Comparison of ENCODE assay signal across 13 cellular contexts in the genomic region with DNA sequence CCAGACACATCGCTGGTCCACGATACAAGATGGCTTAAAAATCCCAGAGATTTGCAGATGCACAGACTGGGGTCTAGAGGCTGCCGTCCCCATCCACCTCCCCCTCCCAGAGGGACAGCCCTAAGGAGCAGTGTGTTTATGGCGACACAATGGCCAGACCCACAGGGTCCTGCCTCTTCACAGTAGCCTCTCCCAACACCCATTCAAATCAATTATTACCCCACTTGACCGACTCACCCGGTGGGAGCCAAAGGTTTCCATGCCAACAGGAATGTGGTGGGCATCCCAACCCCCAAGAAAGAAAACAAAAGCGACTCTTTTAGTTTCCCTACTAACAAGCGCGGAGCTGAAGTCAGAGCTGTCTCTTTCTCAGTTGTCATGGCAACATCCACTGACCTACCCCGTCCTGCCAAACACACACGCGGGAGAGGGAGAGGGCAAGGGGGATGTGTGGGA.
DNase-seq lines count a peak whose midpoint lies in the region; ATAC-seq and TF ChIP-seq lines count a peak whose summit lies in the region.
"Had no signal": no experiment of that assay in that cellular context is flagged by ENCODE, and none has a peak within 500 bp of the region (broad histone marks: within the 10 kb centered on the region; RNA-seq: fewer than 3 reads in every experiment).

No MANE protein-coding gene starts in this region.

- H3F3A ChIP-seq in GM23338 (replicated peaks; ENCODE audit: low read depth) = no peaks in the 10 kb centered on the region
- H3F3A ChIP-seq in SK-N-SH (replicated peaks; ENCODE audit: insufficient read depth) = peaks cover 40% of the 10 kb centered on the region

- ATAC-seq in GM23338 (peak; percentile 75), HG03342 (IDR thresholded peaks at IDR 0.05; ENCODE audit: unreplicated experiment) (no peak)

- peaks cover 5% of the 10 kb centered on the region for H3K27me3 Mint-ChIP-seq in GM23338 (ENCODE audit: insufficient read depth, low read depth, poor library complexity)
- H3K27me3 Mint-ChIP-seq: activated naive CD4-positive, alpha-beta T cell treated with anti-CD3 and anti-CD28 coated beads, Interleukin-2, amount 10 ng/mL, durations not matched to agents 7 days and 5 days had no signal

- H3K79me2 ChIP-seq in GM23338 (replicated peaks; ENCODE audit: insufficient read depth) (no peaks in the 10 kb centered on the region), SK-N-SH (ENCODE audit: insufficient read depth) (peaks cover 10% of the 10 kb centered on the region; the same call in 1 of the 2 replicates)

- no peaks in the 10 kb centered on the region for H3K9me3 Mint-ChIP-seq in GM23338
- H3K9me3 Mint-ChIP-seq: activated naive CD4-positive, alpha-beta T cell treated with anti-CD3 and anti-CD28 coated beads, Interleukin-2, amount 10 ng/mL, durations not matched to agents 7 days and 5 days; T-helper 1 cell treated with Interleukin-12 subunit alpha and Interleukin-12 subunit beta and Interleukin-4 antibody, amounts not matched to agents 30 μg/mL and 1 μg/mL, for 36 hours had no signal

- H3K27me3 ChIP-seq in GM23338 (ENCODE audit: insufficient read depth) = no peaks in the 10 kb centered on the region
- H3K27me3 ChIP-seq in SK-N-SH (ENCODE audit: insufficient read depth) = no peaks in the 10 kb centered on the region
- H3K27me3 ChIP-seq: spleen had no signal

- peaks cover 22% of the 10 kb centered on the region for H3K4me1 Mint-ChIP-seq in GM23338
- H3K4me1 Mint-ChIP-seq: activated naive CD4-positive, alpha-beta T cell treated with anti-CD3 and anti-CD28 coated beads, Interleukin-2, amount 10 ng/mL, durations not matched to agents 7 days and 5 days had no signal

- H3K27ac ChIP-seq in GM23338 (ENCODE audit: low read depth) = no peak overlapping the region
- peak overlapping the region; percentile 66 to 100; a peak in 3 of 4 replicates for H3K27ac ChIP-seq in SK-N-SH (ENCODE audit: low read depth in 2 of 2, low read length in 1 of 2)
- H3K27ac ChIP-seq: spleen had no signal

- CTCF ChIA-PET in SK-N-SH (lab: Yijun Ruan, JAX) = interaction anchor here (1.4 to 1.5 kb wide), 2 partner anchors 197 to 250 kb away, joined by 4 to 5 read pairs; no protein-coding TSS in a partner anchor

- H3K4me2 ChIP-seq in GM23338 = no peak overlapping the region
- peak overlapping the region; percentile 64 for H3K4me2 ChIP-seq in SK-N-SH

- H3K9ac ChIP-seq in SK-N-SH = peak overlapping the region; percentile 45; the same call in 1 of the 2 replicates

- H3K27ac Mint-ChIP-seq in GM23338 = no peak overlapping the region
- H3K27ac Mint-ChIP-seq: activated naive CD4-positive, alpha-beta T cell treated with anti-CD3 and anti-CD28 coated beads, Interleukin-2, amount 10 ng/mL, durations not matched to agents 7 days and 5 days; T-helper 1 cell treated with Interleukin-12 subunit alpha and Interleukin-12 subunit beta and Interleukin-4 antibody, amounts not matched to agents 30 μg/mL and 1 μg/mL, for 36 hours had no signal

- H3K4me3 ChIP-seq in GM23338 (no peak overlapping the region), SK-N-SH (ENCODE audit: low read depth in 2 of 2, low read length in 1 of 2) (no peak overlapping the region; a peak in 2 of 4 replicates)
- H3K4me3 ChIP-seq: spleen had no signal

- H3K36me3 ChIP-seq in GM23338 (ENCODE audit: insufficient read depth) (no peaks in the 10 kb centered on the region), SK-N-SH (replicated peaks in 1 of 2; ENCODE audit: control insufficient read depth in 1 of 2, insufficient read depth in 2 of 2, low read length in 1 of 2) (no peaks in the 10 kb centered on the region)
- H3K36me3 ChIP-seq: spleen had no signal

- no peak for TF ChIP-seq RAD21 in SK-N-SH (IDR thresholded peaks at IDR 0.05; ENCODE audit: low read length)

- H3K4me3 Mint-ChIP-seq in GM23338 = no peak overlapping the region; the same call in 2 of the 3 replicates
- H3K4me3 Mint-ChIP-seq: activated naive CD4-positive, alpha-beta T cell treated with anti-CD3 and anti-CD28 coated beads, Interleukin-2, amount 10 ng/mL, durations not matched to agents 7 days and 5 days; T-helper 1 cell treated with Interleukin-12 subunit alpha and Interleukin-12 subunit beta and Interleukin-4 antibody, amounts not matched to agents 30 μg/mL and 1 μg/mL, for 36 hours had no signal

- no peaks in the 10 kb centered on the region for H4K20me1 ChIP-seq in GM23338 (replicated peaks; ENCODE audit: insufficient read depth)
- no peaks in the 10 kb centered on the region for H4K20me1 ChIP-seq in SK-N-SH (ENCODE audit: insufficient read depth)

- POLR2A ChIA-PET in SK-N-SH (lab: Yijun Ruan, JAX) = no interaction called here

- H2AFZ ChIP-seq in GM23338 (no peak overlapping the region), SK-N-SH (ENCODE audit: low read depth) (no peak overlapping the region)

- H3K36me3 Mint-ChIP-seq in GM23338 (ENCODE audit: low read depth) = no peaks in the 10 kb centered on the region
- H3K36me3 Mint-ChIP-seq: activated naive CD4-positive, alpha-beta T cell treated with anti-CD3 and anti-CD28 coated beads, Interleukin-2, amount 10 ng/mL, durations not matched to agents 7 days and 5 days had no signal

- no peak for TF ChIP-seq CTCF in GM23338 (conservative IDR thresholded peaks at IDR 0.05; ENCODE audit: low read depth in 2 of 2)
- TF ChIP-seq CTCF in SK-N-SH (IDR thresholded peaks at IDR 0.05) = no peak
- TF ChIP-seq CTCF in GM20000 (IDR thresholded peaks at IDR 0.05; ENCODE audit: extremely low read depth, missing control alignments) = no peak

- DNase-seq in GM23338 (ENCODE audit: low spot score) (peak; percentile 87), SK-N-SH (peak; percentile 70), globus pallidus (ENCODE audit: low spot score) (peak; percentile 71), nucleus accumbens (lab: John Stamatoyannopoulos, UW) (peak in 38 of 56 donors; percentile 11 to 69 (median 38)), GM20000 (ENCODE audit: low spot score) (no peak), EL (no peak)
- no peak for DNase-seq in activated naive CD4-positive, alpha-beta T cell (lab: John Stamatoyannopoulos, UW)
- DNase-seq: activated naive CD4-positive, alpha-beta T cell treated with anti-CD3 and anti-CD28 coated beads, Interleukin-2, amount 10 ng/mL, durations not matched to agents 7 days and 5 days; AML-193; NCI-H1436 treated with DMSO at 0.1 percent for 48 hours; spleen had no signal

- H3K9me2 ChIP-seq in GM23338 (ENCODE audit: insufficient read depth) = no peaks in the 10 kb centered on the region
- H3K9me2 ChIP-seq in SK-N-SH = no peaks in the 10 kb centered on the region

- H3K9me3 ChIP-seq in SK-N-SH = no peaks in the 10 kb centered on the region
- H3K9me3 ChIP-seq: spleen had no signal

- 32% methylated on average over 12 of the region's 12 CpGs for WGBS in SK-N-SH (ENCODE audit: low lambda C conversion rate)

- no peak for TF ChIP-seq EP300 in SK-N-SH (IDR thresholded peaks at IDR 0.05; ENCODE audit: borderline replicate concordance in 1 of 2, low read depth in 1 of 2, low read length in 1 of 2)

- 0 out of 2 replicates have a peak, but pooled peaks cover 7% of the 10 kb centered on the region for H3K4me1 ChIP-seq in GM23338 (ENCODE audit: insufficient read depth)
- H3K4me1 ChIP-seq in SK-N-SH (ENCODE audit: control insufficient read depth in 1 of 2, insufficient read depth in 2 of 2, low read depth in 1 of 2, low read length in 1 of 2) = peaks cover 29 to 43% of the 10 kb centered on the region in 2 experiments; a peak in 3 of 4 replicates

TF ChIP-seq in GM23338, 12 proteins besides CTCF, POLR2A, EP300 and RAD21 (continues in another document):
- TF ChIP-seq ZNF331 (CRISPR knock-in tag; IDR thresholded peaks at IDR 0.05; ENCODE audit: low read depth) = no peak

TF ChIP-seq in SK-N-SH, 30 proteins besides CTCF, POLR2A, EP300 and RAD21:
- no peak for TF ChIP-seq GABPA (IDR thresholded peaks at IDR 0.05; ENCODE audit: low read depth)
- 0 out of 2 replicates have a peak, but pooled peaks have one; percentile 0 for TF ChIP-seq POLR2AphosphoS5 (IDR thresholded peaks at IDR 0.05; ENCODE audit: low read depth, low read length)

Comparison
In these comparisons a context has a peak if more than half of its experiments do, and no peak if none do; other contexts are left out.
1. DNase-seq: peak in GM23338 (single experiment), SK-N-SH (single experiment), globus pallidus (single experiment) and nucleus accumbens (38 of 56); none in activated naive CD4-positive, alpha-beta T cell (0 of 4), GM20000 (single experiment) and EL (single experiment).